Comparison of ENCODE assay signal across 23 cellular contexts in genomic region chr21:27391990-27392389, GRCh38.
"Had no signal": no experiment of that assay in that cellular context is flagged by ENCODE, and none has a peak within 500 bp of the region (broad histone marks: within the 10 kb centered on the region; RNA-seq: fewer than 3 reads in every experiment).

No MANE protein-coding gene starts in this region.

- ATAC-seq: activated T-cell treated with anti-CD3 and anti-CD28 coated beads, Interleukin-2, amount 50 U/mL, for 4 hours; Right ventricle myocardium inferior had no signal

- H3K27ac ChIP-seq: SK-N-MC had no signal

- H3K36me3 Mint-ChIP-seq: activated CD4-positive, alpha-beta memory T cell treated with anti-CD3 and anti-CD28 coated beads for 36 hours; activated naive CD8-positive, alpha-beta T cell had no signal

- H3K4me3 Mint-ChIP-seq: activated CD4-positive, alpha-beta memory T cell treated with anti-CD3 and anti-CD28 coated beads for 36 hours; activated CD4-positive, alpha-beta T cell treated with anti-CD3 and anti-CD28 coated beads, Interleukin-2, amount 10 ng/mL, durations not matched to agents 7 days and 5 days; activated naive CD8-positive, alpha-beta T cell; activated T-cell treated with anti-CD3 and anti-CD28 coated beads, Interleukin-2, amount 50 U/mL, for 4 hours; T-helper 1 cell treated with Interleukin-12 subunit alpha and Interleukin-12 subunit beta and Interleukin-4 antibody, amounts not matched to agents 30 μg/mL and 1 μg/mL, for 36 hours had no signal

- H3K9me3 Mint-ChIP-seq: activated CD4-positive, alpha-beta T cell treated with anti-CD3 and anti-CD28 coated beads, Interleukin-2, amount 10 ng/mL, durations not matched to agents 7 days and 5 days; T-helper 1 cell treated with Interleukin-12 subunit alpha and Interleukin-12 subunit beta and Interleukin-4 antibody, amounts not matched to agents 30 μg/mL and 1 μg/mL, for 36 hours had no signal

- H3K4me1 Mint-ChIP-seq: activated CD4-positive, alpha-beta T cell treated with anti-CD3 and anti-CD28 coated beads, Interleukin-2, amount 10 ng/mL, durations not matched to agents 7 days and 5 days had no signal

- H3K27me3 Mint-ChIP-seq: activated CD4-positive, alpha-beta memory T cell treated with anti-CD3 and anti-CD28 coated beads for 36 hours; activated CD4-positive, alpha-beta T cell treated with anti-CD3 and anti-CD28 coated beads, Interleukin-2, amount 10 ng/mL, durations not matched to agents 7 days and 5 days; activated naive CD8-positive, alpha-beta T cell had no signal

- DNase-seq: activated CD4-positive, alpha-beta memory T cell treated with anti-CD3 and anti-CD28 coated beads for 36 hours; activated CD4-positive, alpha-beta T cell treated with anti-CD3 and anti-CD28 coated beads, Interleukin-2, amount 10 ng/mL, durations not matched to agents 7 days and 5 days; activated CD4-positive, CD25-positive, alpha-beta regulatory T cell; activated CD8-positive, alpha-beta memory T cell treated with anti-CD3 and anti-CD28 coated beads for 24 hours; activated effector memory CD4-positive, alpha-beta T cell treated with anti-CD3 and anti-CD28 coated beads, Interleukin-2, amount 50 U/mL, for 16 hours; activated naive CD4-positive, alpha-beta T cell treated with Interleukin-2 at 50 U/mL for 16 hours; activated T-cell treated with anti-CD3 and anti-CD28 coated beads, Interleukin-2, amount 50 U/mL, for 4 hours; amygdala; caudate nucleus; KG1; NCI-H1048; NCI-H1417; NCI-H1694; NCI-H2029; NCI-H2107; NCI-H2171 treated with DMSO at 0.1 percent for 48 hours; NCI-H226; NCI-H526; NCI-H774 had no signal

- H3K27ac Mint-ChIP-seq: activated CD4-positive, alpha-beta memory T cell treated with anti-CD3 and anti-CD28 coated beads for 36 hours; activated CD4-positive, alpha-beta T cell treated with anti-CD3 and anti-CD28 coated beads, Interleukin-2, amount 10 ng/mL, durations not matched to agents 7 days and 5 days; activated naive CD8-positive, alpha-beta T cell; T-helper 1 cell treated with Interleukin-12 subunit alpha and Interleukin-12 subunit beta and Interleukin-4 antibody, amounts not matched to agents 30 μg/mL and 1 μg/mL, for 36 hours had no signal

- H3K4me3 ChIP-seq: SK-N-MC had no signal
